ENCODE assay signal across 16 cellular contexts in the genomic region with DNA sequence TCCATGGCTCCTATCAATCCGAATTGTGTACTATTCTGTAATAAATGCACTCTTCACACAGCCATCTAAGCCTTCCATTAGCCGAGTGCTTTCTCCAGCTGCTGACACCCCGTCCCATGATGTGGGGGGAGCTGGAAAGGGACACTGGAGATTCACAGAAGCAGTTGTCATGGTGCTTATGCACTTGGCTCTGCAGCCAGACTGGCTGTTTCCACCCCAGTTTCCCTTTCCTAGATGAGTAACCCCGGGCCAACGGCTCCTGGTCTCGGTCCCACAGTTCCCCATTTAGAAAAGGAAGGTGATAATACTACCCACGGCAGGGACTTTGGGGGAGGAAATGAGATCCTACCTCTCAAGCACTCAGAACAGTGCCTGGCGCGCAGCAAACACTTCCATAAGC.
"Had no signal": no experiment of that assay in that cellular context is flagged by ENCODE, and none has a peak within 500 bp of the region (broad histone marks: within the 10 kb centered on the region; RNA-seq: fewer than 3 reads in every experiment).

No MANE protein-coding gene starts in this region.

- ATAC-seq: activated T-cell treated with anti-CD3 and anti-CD28 coated beads, Interleukin-2, amount 50 U/mL, for 72 hours; natural killer cell had no signal

- H3K4me3 ChIP-seq: breast epithelium, tibial artery had no signal

- DNase-seq: activated CD4-positive, alpha-beta T cell treated with anti-CD3 and anti-CD28 coated beads for 1 hour; activated CD4-positive, alpha-beta T cell treated with anti-CD3 and anti-CD28 coated beads, Interleukin-2, amount 50 U/mL, for 4 hours; activated gamma-delta T cell; activated T-cell treated with anti-CD3 and anti-CD28 coated beads, Interleukin-2, amount 50 U/mL, for 72 hours; effector CD4-positive, alpha-beta T cell; heart left ventricle; left ventricle myocardium superior; natural killer cell; stimulated activated CD4-positive, alpha-beta T cell treated with anti-CD3 and anti-CD28 coated beads, Interleukin-12 subunit alpha, Interleukin-12 subunit beta, amount 100 ng/mL, for 4 hours; stimulated activated CD4-positive, alpha-beta T cell treated with anti-CD3 and anti-CD28 coated beads, Interleukin-1b, Interleukin-23, amount 100 ng/mL, for 48 hours; stimulated activated CD8-positive, alpha-beta memory T cell treated with anti-CD3 and anti-CD28 coated beads, Interleukin-4, amount 100 ng/mL, for 48 hours; stimulated activated naive CD4-positive, alpha-beta T cell treated with Interleukin-2 at 50 U/mL for 16 hours; tibial artery had no signal

- H3K36me3 ChIP-seq: adrenal gland, breast epithelium had no signal

- H3K27ac ChIP-seq: breast epithelium, parathyroid adenoma, tibial artery had no signal

- H3K9me3 ChIP-seq: adrenal gland, breast epithelium, heart left ventricle, tibial artery had no signal

- H2AFZ ChIP-seq: parathyroid adenoma had no signal

- H3K9ac ChIP-seq: parathyroid adenoma had no signal

- H3K27me3 ChIP-seq: adrenal gland, breast epithelium, heart left ventricle, tibial artery had no signal

- H3K4me1 ChIP-seq: breast epithelium, parathyroid adenoma had no signal
